ENCODE assay signal across 13 cellular contexts in the genomic region with DNA sequence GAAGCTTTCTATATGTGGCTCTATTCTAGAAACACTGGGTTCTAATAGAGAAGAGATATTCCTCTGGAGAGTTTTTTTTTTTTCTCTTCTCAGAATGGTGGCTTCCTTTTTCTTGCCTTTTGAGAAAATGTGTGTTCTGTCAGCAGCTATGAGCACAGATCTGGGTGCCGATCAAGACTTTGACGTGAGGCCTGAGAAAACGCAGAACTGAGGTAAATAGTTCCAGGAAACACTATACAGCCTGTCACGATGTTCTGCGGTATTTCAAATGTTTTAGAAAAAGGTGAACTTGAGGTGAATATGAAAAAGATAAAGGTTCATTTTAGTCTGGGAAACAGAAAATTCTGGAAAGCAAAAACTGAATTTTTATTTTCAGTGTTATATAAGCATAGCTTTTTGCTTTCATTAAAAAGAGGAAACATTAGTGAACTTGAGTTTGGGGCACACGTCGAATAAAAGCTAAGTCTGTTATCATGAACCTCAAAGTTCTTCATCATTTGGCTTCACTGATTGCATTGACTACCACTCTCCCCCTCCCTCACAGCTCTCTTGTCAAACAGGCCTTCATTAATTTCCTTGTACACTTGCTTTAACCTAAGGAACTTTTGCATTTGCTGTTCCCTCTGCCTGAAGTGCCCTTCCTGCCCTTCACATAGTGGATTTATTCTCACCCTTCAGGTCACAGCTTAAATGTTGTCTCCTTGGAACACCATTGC.
DNase-seq lines count a peak whose midpoint lies in the region; ATAC-seq, FAIRE-seq and TF ChIP-seq lines count a peak whose summit lies in the region.
"Had no signal": no experiment of that assay in that cellular context is flagged by ENCODE, and none has a peak within 500 bp of the region (broad histone marks: within the 10 kb centered on the region; RNA-seq: fewer than 3 reads in every experiment).

No MANE protein-coding gene starts in this region.

- POLR2A ChIA-PET in PC-3 (lab: Charles Lee; ENCODE audit: unreplicated experiment) = interaction anchor here (0.6 to 0.7 kb wide), 2 partner anchors 8 to 16 kb away, joined by 3 to 4 read pairs; no protein-coding TSS in a partner anchor
- POLR2A ChIA-PET in activated CD4-positive, alpha-beta T cell treated with anti-CD3 and anti-CD28 coated beads, Interleukin-2, amount 10 ng/mL, durations not matched to agents 7 days and 5 days (lab: Charles Lee) = no interaction called here

- no peak overlapping the region for H3K4me3 Mint-ChIP-seq in activated CD4-positive, alpha-beta T cell treated with anti-CD3 and anti-CD28 coated beads, Interleukin-2, amount 10 ng/mL, durations not matched to agents 7 days and 5 days
- H3K4me3 Mint-ChIP-seq in GM23338 = no peak overlapping the region

- H3K79me2 ChIP-seq in PC-3 (ENCODE audit: low read length) (no peaks in the 10 kb centered on the region), GM23338 (replicated peaks; ENCODE audit: insufficient read depth) (no peaks in the 10 kb centered on the region)

- H4K20me1 ChIP-seq in PC-3 (ENCODE audit: low read length) (no peaks in the 10 kb centered on the region), GM23338 (replicated peaks; ENCODE audit: insufficient read depth) (no peaks in the 10 kb centered on the region)

- FAIRE-seq in RCC 7860 (lab: Jason Lieb, UNC) = no peak
- FAIRE-seq: D721Med, K562 had no signal

- H3K9me3 Mint-ChIP-seq in activated CD4-positive, alpha-beta T cell treated with anti-CD3 and anti-CD28 coated beads, Interleukin-2, amount 10 ng/mL, durations not matched to agents 7 days and 5 days = peaks cover 11% of the 10 kb centered on the region
- H3K9me3 Mint-ChIP-seq in GM23338 = no peaks in the 10 kb centered on the region

- intact Hi-C loops in PC-3 (cut with micrococcal nuclease) = no loop called here

- H3K27ac Mint-ChIP-seq in activated CD4-positive, alpha-beta T cell treated with anti-CD3 and anti-CD28 coated beads, Interleukin-2, amount 10 ng/mL, durations not matched to agents 7 days and 5 days = peak overlapping the region; percentile 71
- no peak overlapping the region for H3K27ac Mint-ChIP-seq in GM23338

- H3K27me3 ChIP-seq in PC-3 (ENCODE audit: low read length) (no peaks in the 10 kb centered on the region), GM23338 (ENCODE audit: insufficient read depth) (no peaks in the 10 kb centered on the region)

- no peaks in the 10 kb centered on the region for H3F3A ChIP-seq in PC-3 (ENCODE audit: low read length, unreplicated experiment)
- no peaks in the 10 kb centered on the region for H3F3A ChIP-seq in GM23338 (replicated peaks; ENCODE audit: low read depth)

- BruUV-seq in PC-3 (replicated peaks; lab: Mats Ljungman, UMichigan) = no TSS peak

- no peak overlapping the region for H3K9ac ChIP-seq in PC-3 (ENCODE audit: low read length)

- H3K36me3 ChIP-seq in PC-3 (ENCODE audit: low read depth, low read length) = no peaks in the 10 kb centered on the region
- H3K36me3 ChIP-seq in GM23338 (ENCODE audit: insufficient read depth) = no peaks in the 10 kb centered on the region

- CTCF ChIA-PET in PC-3 (lab: Charles Lee) = no interaction called here
- CTCF ChIA-PET in activated CD4-positive, alpha-beta T cell treated with anti-CD3 and anti-CD28 coated beads, Interleukin-2, amount 10 ng/mL, durations not matched to agents 7 days and 5 days (lab: Charles Lee) = interaction anchor here (0.7 to 1.3 kb wide), 4 partner anchors 20 to 264 kb away, joined by 3 to 7 read pairs (median 5); no protein-coding TSS in a partner anchor

- H3K4me1 ChIP-seq in PC-3 (ENCODE audit: insufficient read depth, low read length) = peaks cover 22% of the 10 kb centered on the region
- no peaks in the 10 kb centered on the region for H3K4me1 ChIP-seq in GM23338 (ENCODE audit: insufficient read depth)

- ATAC-seq in PC-3 (no peak), GM23338 (no peak)
- ATAC-seq: HCT116, K562 had no signal

- TF ChIP-seq CTCF in PC-3 (conservative IDR thresholded peaks at IDR 0.05; ENCODE audit: low read depth, low read length) = no peak
- no peak for TF ChIP-seq CTCF in GM23338 (conservative IDR thresholded peaks at IDR 0.05; ENCODE audit: low read depth in 2 of 2)

- H3K27me3 Mint-ChIP-seq in activated CD4-positive, alpha-beta T cell treated with anti-CD3 and anti-CD28 coated beads, Interleukin-2, amount 10 ng/mL, durations not matched to agents 7 days and 5 days = no peaks in the 10 kb centered on the region
- H3K27me3 Mint-ChIP-seq in GM23338 (ENCODE audit: insufficient read depth, low read depth, poor library complexity) = peaks cover 2% of the 10 kb centered on the region

- H3K4me1 Mint-ChIP-seq in activated CD4-positive, alpha-beta T cell treated with anti-CD3 and anti-CD28 coated beads, Interleukin-2, amount 10 ng/mL, durations not matched to agents 7 days and 5 days = peaks cover 36% of the 10 kb centered on the region
- H3K4me1 Mint-ChIP-seq in GM23338 = no peaks in the 10 kb centered on the region

- DNase-seq in PC-3 (no peak), GM23338 (ENCODE audit: low spot score) (no peak), RCC 7860 (ENCODE audit: low spot score) (no peak), hepatic stellate cell (ENCODE audit: low spot score) (no peak)
- peak; percentile 73 for DNase-seq in activated CD4-positive, alpha-beta T cell treated with anti-CD3 and anti-CD28 coated beads, Interleukin-2, amount 10 ng/mL, durations not matched to agents 7 days and 5 days
- DNase-seq in central memory CD4-positive, alpha-beta T cell = peak; percentile 53
- DNase-seq in stimulated activated CD8-positive, alpha-beta memory T cell treated with anti-CD3 and anti-CD28 coated beads, Interleukin-12 subunit alpha, Interleukin-12 subunit beta, amount 100 ng/mL, for 1 hour (ENCODE audit: low read depth) = peak; percentile 4
- DNase-seq: glutamatergic neuron, mammary epithelial cell, T-helper 9 cell had no signal

- peaks cover 21% of the 10 kb centered on the region for H3K36me3 Mint-ChIP-seq in activated CD4-positive, alpha-beta T cell treated with anti-CD3 and anti-CD28 coated beads, Interleukin-2, amount 10 ng/mL, durations not matched to agents 7 days and 5 days (ENCODE audit: low read depth)
- no peaks in the 10 kb centered on the region for H3K36me3 Mint-ChIP-seq in GM23338 (ENCODE audit: low read depth)

- no peaks in the 10 kb centered on the region for H3K9me3 ChIP-seq in PC-3 (ENCODE audit: low read length)

- peak overlapping the region; percentile 86 for H3K27ac ChIP-seq in PC-3 (ENCODE audit: low read length)
- H3K27ac ChIP-seq in GM23338 (ENCODE audit: low read depth) = no peak overlapping the region

- no peak overlapping the region for H3K4me2 ChIP-seq in PC-3 (ENCODE audit: low read length)
- H3K4me2 ChIP-seq in GM23338 = no peak overlapping the region

- H2AFZ ChIP-seq in PC-3 (ENCODE audit: low read length) (no peak overlapping the region), GM23338 (no peak overlapping the region)

- H3K4me3 ChIP-seq in PC-3 (ENCODE audit: low read length) (no peak overlapping the region), GM23338 (no peak overlapping the region)
- H3K4me3 ChIP-seq: K562 had no signal

- no peaks in the 10 kb centered on the region for H3K9me2 ChIP-seq in PC-3 (replicated peaks; ENCODE audit: low read length)
- peaks cover 12% of the 10 kb centered on the region for H3K9me2 ChIP-seq in GM23338 (ENCODE audit: insufficient read depth)

TF ChIP-seq in GM23338, 12 proteins besides CTCF, POLR2A, EP300 and RAD21:
- no peak for TF ChIP-seq EZH2 (IDR thresholded peaks at IDR 0.05; ENCODE audit: low read depth, unreplicated experiment)

Comparison
In these comparisons a context has a peak if more than half of its experiments do, and no peak if none do; other contexts are left out.
1. DNase-seq: peak in activated CD4-positive, alpha-beta T cell treated with anti-CD3 and anti-CD28 coated beads, Interleukin-2, amount 10 ng/mL, durations not matched to agents 7 days and 5 days (single experiment), central memory CD4-positive, alpha-beta T cell (single experiment) and stimulated activated CD8-positive, alpha-beta memory T cell treated with anti-CD3 and anti-CD28 coated beads, Interleukin-12 subunit alpha, Interleukin-12 subunit beta, amount 100 ng/mL, for 1 hour (single experiment); none in PC-3 (single experiment), GM23338 (single experiment), RCC 7860 (single experiment) and hepatic stellate cell (single experiment).